17 cellular contexts compared by ENCODE assay signal in the genomic region with DNA sequence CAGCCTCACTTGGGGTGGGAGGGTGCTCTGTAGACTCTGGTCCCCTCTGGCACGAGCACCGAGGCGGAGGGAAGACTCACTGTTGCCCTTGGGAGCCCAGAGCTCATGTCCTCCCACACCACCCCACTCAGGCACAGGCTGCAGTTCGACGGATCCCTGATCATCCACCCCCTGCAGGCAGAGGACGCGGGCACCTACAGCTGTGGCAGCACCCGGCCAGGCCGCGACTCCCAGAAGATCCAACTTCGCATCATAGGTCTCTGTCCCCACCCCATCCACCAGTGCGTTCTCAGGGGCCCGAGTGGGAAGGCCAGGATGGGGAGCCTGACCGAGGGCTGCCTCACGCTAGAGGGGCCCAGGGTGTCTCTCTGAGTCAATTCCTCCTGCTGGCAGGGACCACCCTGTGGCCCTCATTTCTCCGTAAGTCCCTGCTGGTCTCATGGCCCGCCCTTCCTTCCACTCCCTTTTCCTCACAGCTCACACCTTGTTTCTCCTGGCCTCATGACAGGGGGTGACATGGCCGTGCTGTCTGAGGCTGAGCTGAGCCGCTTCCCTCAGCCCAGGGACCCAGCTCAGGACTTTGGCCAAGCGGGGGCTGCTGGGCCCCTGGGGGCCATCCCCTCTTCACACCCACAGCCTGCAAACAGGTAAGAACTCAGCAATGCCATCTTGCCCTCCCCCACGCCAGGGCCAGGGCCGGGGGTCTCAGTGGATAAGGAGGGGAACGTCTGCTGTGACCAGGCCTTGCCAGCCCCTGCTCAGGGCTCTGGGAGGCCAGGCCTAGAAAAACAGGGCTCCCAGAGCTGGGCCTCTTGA.
"Had no signal": no experiment of that assay in that cellular context is flagged by ENCODE, and none has a peak within 500 bp of the region (broad histone marks: within the 10 kb centered on the region; RNA-seq: fewer than 3 reads in every experiment).

No MANE protein-coding gene starts in this region.

- DNase-seq: activated CD4-positive, alpha-beta T cell treated with anti-CD3 and anti-CD28 coated beads for 1 hour; activated gamma-delta T cell treated with Interleukin-2 at 50 U/mL for 16 hours; activated naive CD8-positive, alpha-beta T cell treated with anti-CD3 and anti-CD28 coated beads for 36 hours; amniotic stem cell; effector memory CD8-positive, alpha-beta T cell; immature natural killer cell; kidney glomerular epithelial cell; mesenchymal stem cell; natural killer cell; stimulated activated CD8-positive, alpha-beta memory T cell treated with anti-CD3 and anti-CD28 coated beads, Interleukin-4, amount 100 ng/mL, for 48 hours had no signal

- H3K9me3 Mint-ChIP-seq: activated naive CD8-positive, alpha-beta T cell treated with anti-CD3 and anti-CD28 coated beads for 36 hours; activated T-helper 1 cell treated with anti-CD3 and anti-CD28 coated beads, Interleukin-12 subunit alpha, Interleukin-12 subunit beta, Interleukin-2, Interleukin-4 antibody, amounts not matched to agents 30 ng/mL and 10 ng/mL and 1 ng/mL, durations not matched to agents 14 hours and 24 hours and 36 hours; effector memory CD8-positive, alpha-beta T cell; immature natural killer cell; natural killer cell; stimulated activated naive CD8-positive, alpha-beta T cell treated with anti-CD3 and anti-CD28 coated beads, Interleukin-15, Interleukin-2, amounts not matched to agents 100 ng/mL and 50 ng/mL, for 24 hours; T-helper 1 cell treated with Interleukin-12 subunit alpha and Interleukin-12 subunit beta and Interleukin-4 antibody, amounts not matched to agents 30 μg/mL and 1 μg/mL, for 36 hours had no signal

- H3K27ac Mint-ChIP-seq: activated naive CD8-positive, alpha-beta T cell treated with anti-CD3 and anti-CD28 coated beads for 36 hours; activated T-helper 1 cell treated with anti-CD3 and anti-CD28 coated beads, Interleukin-12 subunit alpha, Interleukin-12 subunit beta, Interleukin-2, Interleukin-4 antibody, amounts not matched to agents 30 ng/mL and 10 ng/mL and 1 ng/mL, durations not matched to agents 14 hours and 24 hours and 36 hours; immature natural killer cell; natural killer cell; stimulated activated naive CD8-positive, alpha-beta T cell treated with anti-CD3 and anti-CD28 coated beads, Interleukin-15, Interleukin-2, amounts not matched to agents 100 ng/mL and 50 ng/mL, for 24 hours; T-helper 1 cell treated with Interleukin-12 subunit alpha and Interleukin-12 subunit beta and Interleukin-4 antibody, amounts not matched to agents 30 μg/mL and 1 μg/mL, for 36 hours had no signal

- H3K79me2 ChIP-seq: parathyroid adenoma had no signal

- ATAC-seq: effector memory CD8-positive, alpha-beta T cell; natural killer cell had no signal

- H3K4me1 Mint-ChIP-seq: activated naive CD8-positive, alpha-beta T cell treated with anti-CD3 and anti-CD28 coated beads for 36 hours had no signal

- H3K4me3 Mint-ChIP-seq: activated naive CD8-positive, alpha-beta T cell treated with anti-CD3 and anti-CD28 coated beads for 36 hours; activated T-helper 1 cell treated with anti-CD3 and anti-CD28 coated beads, Interleukin-12 subunit alpha, Interleukin-12 subunit beta, Interleukin-2, Interleukin-4 antibody, amounts not matched to agents 30 ng/mL and 10 ng/mL and 1 ng/mL, durations not matched to agents 14 hours and 24 hours and 36 hours; effector memory CD8-positive, alpha-beta T cell; immature natural killer cell; natural killer cell; stimulated activated naive CD8-positive, alpha-beta T cell treated with anti-CD3 and anti-CD28 coated beads, Interleukin-15, Interleukin-2, amounts not matched to agents 100 ng/mL and 50 ng/mL, for 24 hours; T-helper 1 cell treated with Interleukin-12 subunit alpha and Interleukin-12 subunit beta and Interleukin-4 antibody, amounts not matched to agents 30 μg/mL and 1 μg/mL, for 36 hours had no signal

- H3K27me3 ChIP-seq: cardiac muscle cell, tibial nerve had no signal

- H3K9me3 ChIP-seq: tibial nerve had no signal

- H3K36me3 Mint-ChIP-seq: activated naive CD8-positive, alpha-beta T cell treated with anti-CD3 and anti-CD28 coated beads for 36 hours; immature natural killer cell; natural killer cell had no signal

- H2AFZ ChIP-seq: parathyroid adenoma had no signal

- H3K9ac ChIP-seq: parathyroid adenoma had no signal

- H3K27ac ChIP-seq: cardiac muscle cell, parathyroid adenoma, VCaP had no signal

- H3K4me3 ChIP-seq: cardiac muscle cell, tibial nerve had no signal

- H3K36me3 ChIP-seq: cardiac muscle cell had no signal
